ENCODE assay signal across 23 cellular contexts in the genomic region with DNA sequence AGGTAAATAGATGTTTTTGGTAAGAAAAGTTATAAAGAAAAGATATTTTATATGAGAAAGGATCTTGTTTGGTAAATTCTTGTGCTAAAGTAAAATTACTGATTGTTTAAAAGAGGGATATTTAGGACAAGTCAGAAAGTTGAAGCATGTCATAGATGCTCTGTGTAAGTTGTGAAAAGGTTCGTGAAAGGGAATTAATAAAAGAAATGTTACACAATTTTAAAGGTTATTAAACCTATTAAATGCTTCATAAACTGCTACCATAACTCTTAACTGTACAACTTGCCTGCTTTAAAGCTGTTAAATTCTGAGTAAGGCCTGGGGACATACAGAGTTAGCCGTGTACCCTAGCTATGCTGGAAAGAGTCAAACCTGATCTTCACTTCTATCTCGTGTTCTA.
DNase-seq lines count a peak whose midpoint lies in the region; ATAC-seq, FAIRE-seq and TF ChIP-seq lines count a peak whose summit lies in the region.
"Had no signal": no experiment of that assay in that cellular context is flagged by ENCODE, and none has a peak within 500 bp of the region (broad histone marks: within the 10 kb centered on the region; RNA-seq: fewer than 3 reads in every experiment).

No MANE protein-coding gene starts in this region.

- H3K79me2 ChIP-seq in mammary epithelial cell (ENCODE audit: insufficient read depth, low read length) (no peaks in the 10 kb centered on the region), K562 (ENCODE audit: control insufficient read depth, insufficient read depth, low read length) (no peaks in the 10 kb centered on the region), neural progenitor cell (ENCODE audit: low read depth) (no peaks in the 10 kb centered on the region)

- DNase-seq in MCF 10A (ENCODE audit: unreplicated experiment), result peak; percentile 0
- DNase-seq in mammary epithelial cell, result no peak
- no peak for DNase-seq in K562 (ENCODE audit: extremely low read depth in 1 of 4, low spot score in 3 of 4)
- peak; percentile 5 for DNase-seq in neural progenitor cell (ENCODE audit: low spot score)
- DNase-seq in Right ventricle myocardium inferior (ENCODE audit: missing footprints), result no peak
- no peak for DNase-seq in SJCRH30
- DNase-seq: Caco-2; CD4-positive, CD25-positive, alpha-beta regulatory T cell; CD8-positive, alpha-beta T cell; DMS153; EL; GDM1; GM23248; H9; HFFc6 had no signal

- no peaks in the 10 kb centered on the region for H3F3A ChIP-seq in neural progenitor cell (ENCODE audit: low read depth)

- H3K27ac ChIP-seq in mammary epithelial cell (ENCODE audit: insufficient read depth, low read depth, low read length) (no peak overlapping the region), K562 (ENCODE audit: extremely low read depth, low read depth, low read length) (no peak overlapping the region), neural progenitor cell (no peak overlapping the region), SJCRH30 (no peak overlapping the region)
- H3K27ac ChIP-seq: 22Rv1, BLaER1, C4-2B, GM23248 had no signal

- no peaks in the 10 kb centered on the region for H3K4me1 Mint-ChIP-seq in MCF 10A (ENCODE audit: insufficient read depth, unreplicated experiment)
- no peaks in the 10 kb centered on the region for H3K4me1 Mint-ChIP-seq in neural progenitor cell
- H3K4me1 Mint-ChIP-seq: B cell; CD4-positive, CD25-positive, alpha-beta regulatory T cell; H9 had no signal

- POLR2A ChIA-PET in MCF 10A (lab: Yijun Ruan, JAX), result no interaction called here
- POLR2A ChIA-PET in K562 (lab: Yijun Ruan, JAX), result no interaction called here

- H3K4me3 ChIP-seq in mammary epithelial cell (replicated peaks in 1 of 3; ENCODE audit: insufficient read depth in 1 of 3, low read depth in 2 of 3, low read length in 3 of 3) (no peak overlapping the region), K562 (no peak overlapping the region), neural progenitor cell (no peak overlapping the region), SJCRH30 (no peak overlapping the region)
- H3K4me3 ChIP-seq: BLaER1, GM12878, GM23248 had no signal

- no peaks in the 10 kb centered on the region for H3K36me3 ChIP-seq in mammary epithelial cell (ENCODE audit: insufficient read depth, low read length)
- peaks cover 82% of the 10 kb centered on the region for H3K36me3 ChIP-seq in K562 (ENCODE audit: control insufficient read depth, insufficient read depth, low read length)
- H3K36me3 ChIP-seq in neural progenitor cell, result no peaks in the 10 kb centered on the region
- no peaks in the 10 kb centered on the region for H3K36me3 ChIP-seq in SJCRH30
- H3K36me3 ChIP-seq: BLaER1 had no signal

- no peak overlapping the region for H2AFZ ChIP-seq in mammary epithelial cell (ENCODE audit: low read depth, low read length)
- no peak overlapping the region for H2AFZ ChIP-seq in K562 (ENCODE audit: low read depth, low read length)
- no peak overlapping the region for H2AFZ ChIP-seq in neural progenitor cell (replicated peaks)
- H2AFZ ChIP-seq: GM23248 had no signal

- H3K27me3 Mint-ChIP-seq in MCF 10A (ENCODE audit: insufficient read depth, unreplicated experiment) (no peaks in the 10 kb centered on the region), neural progenitor cell (ENCODE audit: insufficient read depth, low read depth) (peaks cover 3% of the 10 kb centered on the region)
- H3K27me3 Mint-ChIP-seq: B cell; CD4-positive, CD25-positive, alpha-beta regulatory T cell had no signal

- no peaks in the 10 kb centered on the region for H3K27me3 ChIP-seq in mammary epithelial cell (ENCODE audit: insufficient read depth, low read length)
- no peaks in the 10 kb centered on the region for H3K27me3 ChIP-seq in K562 (ENCODE audit: control insufficient read depth in 2 of 2, insufficient read depth in 2 of 2, low read length in 2 of 2)
- no peaks in the 10 kb centered on the region for H3K27me3 ChIP-seq in neural progenitor cell
- H3K27me3 ChIP-seq in SJCRH30, result no peaks in the 10 kb centered on the region
- H3K27me3 ChIP-seq: BLaER1 had no signal

- BruUV-seq in MCF 10A (replicated peaks; lab: Mats Ljungman, UMichigan) (no TSS peak), mammary epithelial cell (replicated peaks; lab: Mats Ljungman, UMichigan) (no TSS peak), K562 (replicated peaks; lab: Mats Ljungman, UMichigan) (no TSS peak)

- no peak overlapping the region for H3K4me3 Mint-ChIP-seq in MCF 10A (ENCODE audit: unreplicated experiment)
- no peak overlapping the region for H3K4me3 Mint-ChIP-seq in neural progenitor cell
- H3K4me3 Mint-ChIP-seq: B cell; CD4-positive, CD25-positive, alpha-beta regulatory T cell; CD8-positive, alpha-beta T cell; H9; HFFc6 had no signal

- no peak overlapping the region for H3K27ac Mint-ChIP-seq in MCF 10A (ENCODE audit: low read depth, unreplicated experiment)
- no peak overlapping the region for H3K27ac Mint-ChIP-seq in neural progenitor cell
- H3K27ac Mint-ChIP-seq: B cell; CD4-positive, CD25-positive, alpha-beta regulatory T cell; CD8-positive, alpha-beta T cell; H9; HFFc6 had no signal

- H3K9ac ChIP-seq in mammary epithelial cell (ENCODE audit: insufficient read depth, low read length), result no peak overlapping the region
- H3K9ac ChIP-seq in K562 (ENCODE audit: insufficient read depth in 1 of 2, low read depth in 2 of 2, low read length in 2 of 2), result no peak overlapping the region
- no peak overlapping the region for H3K9ac ChIP-seq in neural progenitor cell
- H3K9ac ChIP-seq: BLaER1, GM23248 had no signal

- no peaks in the 10 kb centered on the region for H3K9me1 ChIP-seq in K562 (ENCODE audit: control insufficient read depth, insufficient read depth, low read length)

- no peak for ATAC-seq in K562
- ATAC-seq in Right ventricle myocardium inferior, result no peak
- ATAC-seq: CD8-positive, alpha-beta T cell; GM12878; HCT116 had no signal

- H4K20me1 ChIP-seq in mammary epithelial cell (ENCODE audit: insufficient read depth, low read length), result no peaks in the 10 kb centered on the region
- H4K20me1 ChIP-seq in K562 (replicated peaks; ENCODE audit: control insufficient read depth, insufficient read depth, low read length), result no peaks in the 10 kb centered on the region
- H4K20me1 ChIP-seq in neural progenitor cell (ENCODE audit: low read depth), result no peaks in the 10 kb centered on the region
- H4K20me1 ChIP-seq: BLaER1 had no signal

- H3K9me3 ChIP-seq in mammary epithelial cell (replicated peaks; ENCODE audit: insufficient read depth, low read length), result peaks cover 11% of the 10 kb centered on the region
- H3K9me3 ChIP-seq in K562 (replicated peaks; ENCODE audit: control insufficient read depth, insufficient read depth, low read depth, low read length), result no peaks in the 10 kb centered on the region; the same call in 1 of the 2 replicates
- peaks cover 28% of the 10 kb centered on the region for H3K9me3 ChIP-seq in neural progenitor cell (ENCODE audit: low read depth)
- H3K9me3 ChIP-seq in SJCRH30 (replicated peaks), result peaks cover 10% of the 10 kb centered on the region

- H3K4me1 ChIP-seq in mammary epithelial cell (ENCODE audit: insufficient read depth, low read length) (no peaks in the 10 kb centered on the region), K562 (replicated peaks in 1 of 2; ENCODE audit: control insufficient read depth in 2 of 2, insufficient read depth in 2 of 2, low read length in 2 of 2) (no peaks in the 10 kb centered on the region), neural progenitor cell (no peaks in the 10 kb centered on the region), SJCRH30 (no peaks in the 10 kb centered on the region)
- H3K4me1 ChIP-seq: BLaER1, Caco-2 had no signal

- no peak for FAIRE-seq in K562 (lab: Jason Lieb, UNC)
- FAIRE-seq: A204.1, GM12878, GM19239 had no signal

- WGBS in mammary epithelial cell (ENCODE audit: low coverage, missing lambda C conversion rate), result 61% methylated on average over 3 of the region's 3 CpGs
- WGBS in K562 (ENCODE audit: insufficient coverage, low coverage, missing lambda C conversion rate), result 77% methylated on average over 3 of the region's 3 CpGs

- H3K36me3 Mint-ChIP-seq in MCF 10A (ENCODE audit: insufficient read depth, unreplicated experiment) (no peaks in the 10 kb centered on the region), neural progenitor cell (no peaks in the 10 kb centered on the region)
- H3K36me3 Mint-ChIP-seq: CD4-positive, CD25-positive, alpha-beta regulatory T cell; CD8-positive, alpha-beta T cell had no signal

- TF ChIP-seq EP300 in K562 (IDR thresholded peaks at IDR 0.05; ENCODE audit: low read length), result no peak

- CTCF ChIA-PET in MCF 10A (lab: Yijun Ruan, JAX), result no interaction called here
- CTCF ChIA-PET in mammary epithelial cell (lab: Charles Lee; ENCODE audit: low non-redundant PET), result no interaction called here
- CTCF ChIA-PET in K562 (lab: Yijun Ruan, JAX; ENCODE audit: low intra/inter-chr PET ratio), result no interaction called here

- in situ Hi-C loops in mammary epithelial cell (cut with MboI; ENCODE audit: low sequenced_read_pairs in 2 of 2), result no loop called here
- in situ Hi-C loops in K562 (cut with MboI), result no loop called here

- H3K4me2 ChIP-seq in mammary epithelial cell (ENCODE audit: insufficient read depth, low read depth, low read length) (no peak overlapping the region), K562 (ENCODE audit: insufficient read depth, low read length) (no peak overlapping the region), neural progenitor cell (no peak overlapping the region)
- H3K4me2 ChIP-seq: BLaER1 had no signal

- TF ChIP-seq CTCF in MCF 10A (IDR thresholded peaks at IDR 0.05; ENCODE audit: unreplicated experiment), result no peak
- no peak for TF ChIP-seq CTCF in mammary epithelial cell (conservative IDR thresholded peaks at IDR 0.05 in 1 of 2, IDR thresholded peaks at IDR 0.05 in 1 of 2; ENCODE audit: extremely low read depth in 1 of 2, insufficient read depth in 1 of 2, low read depth in 1 of 2, low read length in 2 of 2)
- TF ChIP-seq CTCF in K562 (IDR thresholded peaks at IDR 0.05 in 2 of 3, conservative IDR thresholded peaks at IDR 0.05 in 1 of 3; ENCODE audit: insufficient read depth in 2 of 3, low read depth in 1 of 3, low read length in 3 of 3), result no peak
- no peak for TF ChIP-seq CTCF in neural progenitor cell (IDR thresholded peaks at IDR 0.05)

- TF ChIP-seq RAD21 in K562 (CRISPR knock-in tag; conservative IDR thresholded peaks at IDR 0.05 in 1 of 2, IDR thresholded peaks at IDR 0.05 in 1 of 2), result no peak

- dilution Hi-C loops in mammary epithelial cell (cut with HindIII; ENCODE audit: low sequenced_read_pairs), result no loop called here

- intact Hi-C loops in MCF 10A (cut with micrococcal nuclease) (no loop called here), mammary epithelial cell (cut with micrococcal nuclease) (no loop called here), K562 (cut with micrococcal nuclease) (no loop called here), Right ventricle myocardium inferior (cut with DNase I) (loop anchor here (5.0 kb wide), 1 partner anchor 79 kb away; no protein-coding TSS in a partner anchor)

- H3K9me3 Mint-ChIP-seq in MCF 10A (ENCODE audit: unreplicated experiment) (peaks cover 21% of the 10 kb centered on the region), neural progenitor cell (peaks cover 59% of the 10 kb centered on the region)

- TF ChIP-seq POLR2A in K562 (conservative IDR thresholded peaks at IDR 0.05), result no peak

TF ChIP-seq in K562, 482 proteins besides CTCF, POLR2A, EP300 and RAD21 (continues in another document):
- TF ChIP-seq ZFP36 (IDR thresholded peaks at IDR 0.05; ENCODE audit: low read depth, low read length, partially characterized antibody) (peak; percentile 59), CBX3 (IDR thresholded peaks at IDR 0.05; ENCODE audit: borderline replicate concordance in 1 of 2, low read length in 2 of 2) (0 out of 3 replicates have a peak, but pooled peaks of 1 of the 2 experiments have one; percentile 53)

Comparison
In these comparisons a context has a peak if more than half of its experiments do, and no peak if none do; other contexts are left out.
1. DNase-seq: peak in MCF 10A (single experiment) and neural progenitor cell (single experiment); none in mammary epithelial cell (single experiment), K562 (0 of 4), Right ventricle myocardium inferior (single experiment) and SJCRH30 (0 of 2).